1 cellular context compared by ENCODE assay signal in the genomic region with DNA sequence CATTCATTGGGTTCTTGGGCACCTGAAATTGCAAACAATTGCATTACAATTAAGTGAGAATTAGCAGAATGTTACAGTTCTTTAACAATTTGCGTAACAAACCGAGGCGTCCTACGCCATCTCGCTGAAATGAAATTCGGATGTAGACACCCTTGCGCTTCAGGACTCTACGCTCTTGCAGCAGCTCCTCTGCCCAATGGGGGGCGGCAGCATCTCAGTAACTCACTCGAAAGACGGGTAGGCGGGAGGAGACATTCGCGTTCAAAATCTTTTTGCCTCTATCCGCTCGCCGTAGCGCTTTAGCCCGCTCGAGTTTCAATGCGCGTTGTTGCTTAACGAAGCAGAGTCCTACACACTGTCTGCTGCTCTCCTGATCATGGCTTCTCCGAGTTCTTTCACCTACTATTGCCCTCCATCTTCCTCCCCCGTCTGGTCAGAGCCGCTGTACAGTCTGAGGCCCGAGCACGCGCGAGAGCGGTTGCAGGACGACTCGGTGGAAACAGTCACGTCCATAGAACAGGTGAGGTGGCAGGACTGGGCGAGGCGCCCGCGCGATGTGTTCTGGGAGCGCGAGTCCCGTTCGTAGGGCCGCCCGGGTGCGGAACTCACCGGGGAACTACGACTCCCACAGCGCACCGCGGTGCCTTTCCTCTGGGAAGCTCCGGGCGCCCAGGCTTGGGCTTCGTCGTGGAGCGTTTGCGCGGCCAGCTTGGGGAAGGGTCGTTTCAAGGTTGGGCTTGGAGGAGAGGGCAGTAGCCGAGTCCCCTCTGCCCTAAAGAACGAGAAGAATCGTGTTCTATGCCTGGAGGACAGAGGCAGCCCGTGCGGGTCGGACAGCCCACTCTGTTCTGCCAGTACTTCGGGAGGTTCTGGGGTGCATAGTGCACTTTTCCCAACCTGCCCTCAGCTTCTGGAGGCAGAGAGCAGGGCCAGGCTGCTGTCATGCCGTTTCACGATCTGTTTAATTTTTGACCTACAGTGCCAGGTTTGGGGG.
TF ChIP-seq lines count a peak whose summit lies in the region.

TSS of gene FNTB (plus strand) at position 318 of the 994 bp plus-strand sequence. CDS start at position 377, 59 bp downstream.

TF ChIP-seq in HepG2, 621 proteins besides CTCF, POLR2A, EP300 and RAD21 (continued from another document and continues in another):
- TF ChIP-seq ZSCAN5A (CRISPR knock-in tag; IDR thresholded peaks at IDR 0.05; ENCODE audit: borderline replicate concordance) (peak; percentile 77; the same call in 1 of the 2 replicates), XRCC5 (optimal IDR thresholded peaks at IDR 0.05; ENCODE audit: low read length) (peak; percentile 95), TP53 (CRISPR knock-in tag; conservative IDR thresholded peaks at IDR 0.05) (no peak), HNRNPK (IDR thresholded peaks at IDR 0.05; ENCODE audit: low read depth, low read length, poor library complexity, severe bottlenecking) (no peak), GATAD1 (CRISPR knock-in tag; IDR thresholded peaks at IDR 0.05) (peak; percentile 93), ZFP36L2 (CRISPR knock-in tag; IDR thresholded peaks at IDR 0.05) (no peak), ZNF687 (CRISPR knock-in tag; IDR thresholded peaks at IDR 0.05) (peak; percentile 98), TBL1XR1 (IDR thresholded peaks at IDR 0.05; ENCODE audit: borderline replicate concordance, low read length, partially characterized antibody) (peak; percentile 44), ZNF335 (CRISPR knock-in tag; IDR thresholded peaks at IDR 0.05) (no peak), SSRP1 (CRISPR knock-in tag; IDR thresholded peaks at IDR 0.05) (0 out of 2 replicates have a peak, but pooled peaks have one; percentile 15), PAX8 (CRISPR knock-in tag; IDR thresholded peaks at IDR 0.05; ENCODE audit: borderline replicate concordance) (0 out of 2 replicates have a peak, but pooled peaks have one; percentile 51), ZNF616 (CRISPR knock-in tag; IDR thresholded peaks at IDR 0.05; ENCODE audit: low read depth) (no peak), SCMH1 (CRISPR knock-in tag; IDR thresholded peaks at IDR 0.05; ENCODE audit: borderline replicate concordance) (no peak), ZNF776 (CRISPR knock-in tag; IDR thresholded peaks at IDR 0.05) (peak; percentile 88; the same call in 1 of the 2 replicates), ZFAT (CRISPR knock-in tag; conservative IDR thresholded peaks at IDR 0.05) (no peak), ZNF570 (CRISPR knock-in tag; IDR thresholded peaks at IDR 0.05; ENCODE audit: borderline replicate concordance) (0 out of 2 replicates have a peak, but pooled peaks have one; percentile 29)
- TF ChIP-seq, protein P1, sequence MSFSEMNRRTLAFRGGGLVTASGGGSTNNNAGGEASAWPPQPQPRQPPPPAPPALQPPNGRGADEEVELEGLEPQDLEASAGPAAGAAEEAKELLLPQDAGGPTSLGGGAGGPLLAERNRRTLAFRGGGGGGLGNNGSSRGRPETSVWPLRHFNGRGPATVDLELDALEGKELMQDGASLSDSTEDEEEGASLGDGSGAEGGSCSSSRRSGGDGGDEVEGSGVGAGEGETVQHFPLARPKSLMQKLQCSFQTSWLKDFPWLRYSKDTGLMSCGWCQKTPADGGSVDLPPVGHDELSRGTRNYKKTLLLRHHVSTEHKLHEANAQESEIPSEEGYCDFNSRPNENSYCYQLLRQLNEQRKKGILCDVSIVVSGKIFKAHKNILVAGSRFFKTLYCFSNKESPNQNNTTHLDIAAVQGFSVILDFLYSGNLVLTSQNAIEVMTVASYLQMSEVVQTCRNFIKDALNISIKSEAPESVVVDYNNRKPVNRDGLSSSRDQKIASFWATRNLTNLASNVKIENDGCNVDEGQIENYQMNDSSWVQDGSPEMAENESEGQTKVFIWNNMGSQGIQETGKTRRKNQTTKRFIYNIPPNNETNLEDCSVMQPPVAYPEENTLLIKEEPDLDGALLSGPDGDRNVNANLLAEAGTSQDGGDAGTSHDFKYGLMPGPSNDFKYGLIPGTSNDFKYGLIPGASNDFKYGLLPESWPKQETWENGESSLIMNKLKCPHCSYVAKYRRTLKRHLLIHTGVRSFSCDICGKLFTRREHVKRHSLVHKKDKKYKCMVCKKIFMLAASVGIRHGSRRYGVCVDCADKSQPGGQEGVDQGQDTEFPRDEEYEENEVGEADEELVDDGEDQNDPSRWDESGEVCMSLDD (CRISPR knock-in tag; IDR thresholded peaks at IDR 0.05; ENCODE audit: borderline replicate concordance): 0 out of 2 replicates have a peak, but pooled peaks have one; percentile 65
- TF ChIP-seq, protein P2, sequence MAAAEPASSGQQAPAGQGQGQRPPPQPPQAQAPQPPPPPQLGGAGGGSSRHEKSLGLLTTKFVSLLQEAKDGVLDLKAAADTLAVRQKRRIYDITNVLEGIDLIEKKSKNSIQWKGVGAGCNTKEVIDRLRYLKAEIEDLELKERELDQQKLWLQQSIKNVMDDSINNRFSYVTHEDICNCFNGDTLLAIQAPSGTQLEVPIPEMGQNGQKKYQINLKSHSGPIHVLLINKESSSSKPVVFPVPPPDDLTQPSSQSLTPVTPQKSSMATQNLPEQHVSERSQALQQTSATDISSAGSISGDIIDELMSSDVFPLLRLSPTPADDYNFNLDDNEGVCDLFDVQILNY (CRISPR knock-in tag; conservative IDR thresholded peaks at IDR 0.05): peak; percentile 42; the same call in 1 of the 2 replicates
- TF ChIP-seq, protein P3, sequence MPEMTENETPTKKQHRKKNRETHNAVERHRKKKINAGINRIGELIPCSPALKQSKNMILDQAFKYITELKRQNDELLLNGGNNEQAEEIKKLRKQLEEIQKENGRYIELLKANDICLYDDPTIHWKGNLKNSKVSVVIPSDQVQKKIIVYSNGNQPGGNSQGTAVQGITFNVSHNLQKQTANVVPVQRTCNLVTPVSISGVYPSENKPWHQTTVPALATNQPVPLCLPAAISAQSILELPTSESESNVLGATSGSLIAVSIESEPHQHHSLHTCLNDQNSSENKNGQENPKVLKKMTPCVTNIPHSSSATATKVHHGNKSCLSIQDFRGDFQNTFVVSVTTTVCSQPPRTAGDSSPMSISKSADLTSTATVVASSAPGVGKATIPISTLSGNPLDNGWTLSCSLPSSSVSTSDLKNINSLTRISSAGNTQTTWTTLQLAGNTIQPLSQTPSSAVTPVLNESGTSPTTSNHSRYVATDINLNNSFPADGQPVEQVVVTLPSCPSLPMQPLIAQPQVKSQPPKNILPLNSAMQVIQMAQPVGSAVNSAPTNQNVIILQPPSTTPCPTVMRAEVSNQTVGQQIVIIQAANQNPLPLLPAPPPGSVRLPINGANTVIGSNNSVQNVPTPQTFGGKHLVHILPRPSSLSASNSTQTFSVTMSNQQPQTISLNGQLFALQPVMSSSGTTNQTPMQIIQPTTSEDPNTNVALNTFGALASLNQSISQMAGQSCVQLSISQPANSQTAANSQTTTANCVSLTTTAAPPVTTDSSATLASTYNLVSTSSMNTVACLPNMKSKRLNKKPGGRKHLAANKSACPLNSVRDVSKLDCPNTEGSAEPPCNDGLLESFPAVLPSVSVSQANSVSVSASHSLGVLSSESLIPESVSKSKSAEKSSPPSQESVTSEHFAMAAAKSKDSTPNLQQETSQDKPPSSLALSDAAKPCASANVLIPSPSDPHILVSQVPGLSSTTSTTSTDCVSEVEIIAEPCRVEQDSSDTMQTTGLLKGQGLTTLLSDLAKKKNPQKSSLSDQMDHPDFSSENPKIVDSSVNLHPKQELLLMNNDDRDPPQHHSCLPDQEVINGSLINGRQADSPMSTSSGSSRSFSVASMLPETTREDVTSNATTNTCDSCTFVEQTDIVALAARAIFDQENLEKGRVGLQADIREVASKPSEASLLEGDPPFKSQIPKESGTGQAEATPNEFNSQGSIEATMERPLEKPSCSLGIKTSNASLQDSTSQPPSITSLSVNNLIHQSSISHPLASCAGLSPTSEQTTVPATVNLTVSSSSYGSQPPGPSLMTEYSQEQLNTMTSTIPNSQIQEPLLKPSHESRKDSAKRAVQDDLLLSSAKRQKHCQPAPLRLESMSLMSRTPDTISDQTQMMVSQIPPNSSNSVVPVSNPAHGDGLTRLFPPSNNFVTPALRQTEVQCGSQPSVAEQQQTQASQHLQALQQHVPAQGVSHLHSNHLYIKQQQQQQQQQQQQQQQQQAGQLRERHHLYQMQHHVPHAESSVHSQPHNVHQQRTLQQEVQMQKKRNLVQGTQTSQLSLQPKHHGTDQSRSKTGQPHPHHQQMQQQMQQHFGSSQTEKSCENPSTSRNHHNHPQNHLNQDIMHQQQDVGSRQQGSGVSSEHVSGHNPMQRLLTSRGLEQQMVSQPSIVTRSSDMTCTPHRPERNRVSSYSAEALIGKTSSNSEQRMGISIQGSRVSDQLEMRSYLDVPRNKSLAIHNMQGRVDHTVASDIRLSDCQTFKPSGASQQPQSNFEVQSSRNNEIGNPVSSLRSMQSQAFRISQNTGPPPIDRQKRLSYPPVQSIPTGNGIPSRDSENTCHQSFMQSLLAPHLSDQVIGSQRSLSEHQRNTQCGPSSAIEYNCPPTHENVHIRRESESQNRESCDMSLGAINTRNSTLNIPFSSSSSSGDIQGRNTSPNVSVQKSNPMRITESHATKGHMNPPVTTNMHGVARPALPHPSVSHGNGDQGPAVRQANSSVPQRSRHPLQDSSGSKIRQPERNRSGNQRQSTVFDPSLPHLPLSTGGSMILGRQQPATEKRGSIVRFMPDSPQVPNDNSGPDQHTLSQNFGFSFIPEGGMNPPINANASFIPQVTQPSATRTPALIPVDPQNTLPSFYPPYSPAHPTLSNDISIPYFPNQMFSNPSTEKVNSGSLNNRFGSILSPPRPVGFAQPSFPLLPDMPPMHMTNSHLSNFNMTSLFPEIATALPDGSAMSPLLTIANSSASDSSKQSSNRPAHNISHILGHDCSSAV (CRISPR knock-in tag; IDR thresholded peaks at IDR 0.05; ENCODE audit: borderline replicate concordance): peak; percentile 56; the same call in 1 of the 2 replicates
- TF ChIP-seq, protein P4, sequence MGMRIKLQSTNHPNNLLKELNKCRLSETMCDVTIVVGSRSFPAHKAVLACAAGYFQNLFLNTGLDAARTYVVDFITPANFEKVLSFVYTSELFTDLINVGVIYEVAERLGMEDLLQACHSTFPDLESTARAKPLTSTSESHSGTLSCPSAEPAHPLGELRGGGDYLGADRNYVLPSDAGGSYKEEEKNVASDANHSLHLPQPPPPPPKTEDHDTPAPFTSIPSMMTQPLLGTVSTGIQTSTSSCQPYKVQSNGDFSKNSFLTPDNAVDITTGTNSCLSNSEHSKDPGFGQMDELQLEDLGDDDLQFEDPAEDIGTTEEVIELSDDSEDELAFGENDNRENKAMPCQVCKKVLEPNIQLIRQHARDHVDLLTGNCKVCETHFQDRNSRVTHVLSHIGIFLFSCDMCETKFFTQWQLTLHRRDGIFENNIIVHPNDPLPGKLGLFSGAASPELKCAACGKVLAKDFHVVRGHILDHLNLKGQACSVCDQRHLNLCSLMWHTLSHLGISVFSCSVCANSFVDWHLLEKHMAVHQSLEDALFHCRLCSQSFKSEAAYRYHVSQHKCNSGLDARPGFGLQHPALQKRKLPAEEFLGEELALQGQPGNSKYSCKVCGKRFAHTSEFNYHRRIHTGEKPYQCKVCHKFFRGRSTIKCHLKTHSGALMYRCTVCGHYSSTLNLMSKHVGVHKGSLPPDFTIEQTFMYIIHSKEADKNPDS (CRISPR knock-in tag; IDR thresholded peaks at IDR 0.05): no peak
- TF ChIP-seq, protein P5, sequence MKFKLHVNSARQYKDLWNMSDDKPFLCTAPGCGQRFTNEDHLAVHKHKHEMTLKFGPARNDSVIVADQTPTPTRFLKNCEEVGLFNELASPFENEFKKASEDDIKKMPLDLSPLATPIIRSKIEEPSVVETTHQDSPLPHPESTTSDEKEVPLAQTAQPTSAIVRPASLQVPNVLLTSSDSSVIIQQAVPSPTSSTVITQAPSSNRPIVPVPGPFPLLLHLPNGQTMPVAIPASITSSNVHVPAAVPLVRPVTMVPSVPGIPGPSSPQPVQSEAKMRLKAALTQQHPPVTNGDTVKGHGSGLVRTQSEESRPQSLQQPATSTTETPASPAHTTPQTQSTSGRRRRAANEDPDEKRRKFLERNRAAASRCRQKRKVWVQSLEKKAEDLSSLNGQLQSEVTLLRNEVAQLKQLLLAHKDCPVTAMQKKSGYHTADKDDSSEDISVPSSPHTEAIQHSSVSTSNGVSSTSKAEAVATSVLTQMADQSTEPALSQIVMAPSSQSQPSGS (CRISPR knock-in tag; IDR thresholded peaks at IDR 0.05): peak; percentile 49; the same call in 1 of the 2 replicates
